Comparison of ENCODE assay signal across 18 cellular contexts in genomic region chr1:242011879-242012674, GRCh38. TPM values are rescaled to one million over a fixed set of nuclear protein-coding genes. Genes with fewer than 3 reads are reported as not detected.
DNase-seq lines count a peak whose midpoint lies in the region; ATAC-seq, FAIRE-seq and TF ChIP-seq lines count a peak whose summit lies in the region.
"Had no signal": no experiment of that assay in that cellular context is flagged by ENCODE, and none has a peak within 500 bp of the region (broad histone marks: within the 10 kb centered on the region; RNA-seq: fewer than 3 reads in every experiment).

No MANE protein-coding gene starts in this region.

- H2BK5ac ChIP-seq in H1 (ENCODE audit: low read depth, low read length), result no peak overlapping the region

- CTCF ChIA-PET in H1 (lab: Charles Lee; ENCODE audit: partially characterized antibody), result interaction anchor here (1.0 to 6.8 kb wide), 4 partner anchors 13 to 116 kb away, joined by 3 to 54 read pairs (median 17); partner anchors contain the start of gene MAP1LC3C

- H3F3A ChIP-seq in GM23338 (replicated peaks; ENCODE audit: low read depth), result no peaks in the 10 kb centered on the region

- H3K27ac ChIP-seq in GM23338 (ENCODE audit: low read depth) (no peak overlapping the region), H1 (ENCODE audit: low read depth, low read length) (no peak overlapping the region), psoas muscle (no peak overlapping the region), endodermal cell (ENCODE audit: low read depth, low read length) (no peak overlapping the region), kidney (ENCODE audit: low read depth in 2 of 2, low read length in 2 of 2) (no peak overlapping the region)
- H3K27ac ChIP-seq: ascending aorta, coronary artery, prostate gland, tibial nerve had no signal

- no peaks in the 10 kb centered on the region for H3K23me2 ChIP-seq in H1 (ENCODE audit: low read depth, low read length)

- intact Hi-C loops in psoas muscle (cut with DNase I) (no loop called here), kidney (cut with DNase I) (no loop called here)

- no peaks in the 10 kb centered on the region for H3K79me1 ChIP-seq in H1 (ENCODE audit: low read depth, low read length)

- H2BK20ac ChIP-seq in H1 (ENCODE audit: low read length), result peak overlapping the region; percentile 61; the same call in 1 of the 2 replicates

- no peak overlapping the region for H3K14ac ChIP-seq in H1 (ENCODE audit: insufficient read length)

- H3K36me3 ChIP-seq in GM23338 (ENCODE audit: insufficient read depth) (no peaks in the 10 kb centered on the region), H1 (ENCODE audit: control insufficient read depth in 2 of 4, insufficient read depth in 4 of 4, low read length in 3 of 4) (no peaks in the 10 kb centered on the region), psoas muscle (ENCODE audit: insufficient read depth in 1 of 2, low read depth in 1 of 2) (no peaks in the 10 kb centered on the region), endodermal cell (ENCODE audit: control insufficient read depth, insufficient read depth, low read length) (no peaks in the 10 kb centered on the region), kidney (ENCODE audit: control insufficient read depth in 1 of 2, insufficient read depth in 2 of 2, low read length in 2 of 2) (no peaks in the 10 kb centered on the region)
- H3K36me3 ChIP-seq: ascending aorta, prostate gland, tibial nerve had no signal

- DNase-seq in GM23338 (ENCODE audit: low spot score) (peak; percentile 6), OCI-M1 (lab: John Stamatoyannopoulos, UW) (peak; percentile 38), H1 (ENCODE audit: low read depth in 1 of 2, low spot score in 2 of 2) (no peak), psoas muscle (peak; percentile 43 to 53), endodermal cell (no peak), kidney (no peak)
- DNase-seq in activated T-cell treated with anti-CD3 and anti-CD28 coated beads, Interleukin-2, amount 50 U/mL, for 1 hour, result no peak
- DNase-seq: NCI-H1694 treated with DMSO at 0.1 percent for 48 hours; stimulated activated naive CD4-positive, alpha-beta T cell had no signal

- H3K4me1 ChIP-seq in GM23338 (ENCODE audit: insufficient read depth) (peaks cover 10% of the 10 kb centered on the region; the same call in 1 of the 2 replicates), H1 (replicated peaks in 1 of 4; ENCODE audit: control insufficient read depth in 3 of 4, insufficient read depth in 4 of 4, low read length in 3 of 4) (peaks cover 0 to 4% (median under 1%) of the 10 kb centered on the region in 4 experiments; a peak in 2 of 7 replicates), psoas muscle (no peaks in the 10 kb centered on the region), endodermal cell (ENCODE audit: control insufficient read depth, insufficient read depth, low read length) (no peaks in the 10 kb centered on the region), kidney (ENCODE audit: control insufficient read depth in 1 of 2, insufficient read depth in 1 of 2, low read depth in 1 of 2, low read length in 2 of 2) (no peaks in the 10 kb centered on the region)
- H3K4me1 ChIP-seq: ascending aorta, prostate gland, tibial nerve had no signal

- no peak overlapping the region for H3K4me3 ChIP-seq in GM23338
- no peak overlapping the region for H3K4me3 ChIP-seq in H1 (ENCODE audit: extremely low read depth in 1 of 4, insufficient read depth in 2 of 4, low read depth in 3 of 4, low read length in 4 of 4)
- H3K4me3 ChIP-seq in psoas muscle, result no peak overlapping the region
- H3K4me3 ChIP-seq in endodermal cell (ENCODE audit: low read length), result no peak overlapping the region
- H3K4me3 ChIP-seq in kidney (ENCODE audit: low read length in 2 of 2), result no peak overlapping the region
- H3K4me3 ChIP-seq: ascending aorta, coronary artery, lung, prostate gland, tibial nerve had no signal

- H4K5ac ChIP-seq in H1 (ENCODE audit: insufficient read length, low read depth, low read length), result no peak overlapping the region

- H3K9me2 ChIP-seq in GM23338 (ENCODE audit: insufficient read depth), result no peaks in the 10 kb centered on the region

- H3K4me2 ChIP-seq in GM23338 (no peak overlapping the region), H1 (ENCODE audit: insufficient read depth in 1 of 2, low read depth in 2 of 2, low read length in 2 of 2) (no peak overlapping the region)

- no peak overlapping the region for H3K23ac ChIP-seq in H1 (ENCODE audit: insufficient read length)

- no peak overlapping the region for H4K8ac ChIP-seq in H1 (ENCODE audit: extremely low read depth, insufficient read depth, low read length)

- H3K79me2 ChIP-seq in GM23338 (replicated peaks; ENCODE audit: insufficient read depth), result no peaks in the 10 kb centered on the region
- H3K79me2 ChIP-seq in H1 (ENCODE audit: control insufficient read depth in 1 of 2, insufficient read depth in 2 of 2, low read length in 2 of 2), result no peaks in the 10 kb centered on the region

- FAIRE-seq in H1 (lab: Jason Lieb, UNC) (no peak), kidney (lab: Jason Lieb, UNC) (no peak)

- no peak overlapping the region for H2BK15ac ChIP-seq in H1 (ENCODE audit: low read length)

- H4K20me1 ChIP-seq in GM23338 (replicated peaks; ENCODE audit: insufficient read depth), result no peaks in the 10 kb centered on the region
- H4K20me1 ChIP-seq in H1 (replicated peaks in 1 of 2; ENCODE audit: control insufficient read depth in 1 of 2, insufficient read depth in 2 of 2, low read length in 2 of 2), result no peaks in the 10 kb centered on the region

- H3K27ac Mint-ChIP-seq in GM23338, result no peak overlapping the region
- no peak overlapping the region for H3K27ac Mint-ChIP-seq in endodermal cell

- no peak overlapping the region for H3K56ac ChIP-seq in H1 (replicated peaks; ENCODE audit: insufficient read length, low read depth, low read length)

- TF ChIP-seq RAD21 in H1 (IDR thresholded peaks at IDR 0.05 in 1 of 2, conservative IDR thresholded peaks at IDR 0.05 in 1 of 2; ENCODE audit: low read depth in 2 of 2, low read length in 2 of 2), result no peak

- no peak overlapping the region for H2BK12ac ChIP-seq in H1 (ENCODE audit: low read depth, low read length)

- no peaks in the 10 kb centered on the region; the same call in 2 of the 3 replicates for H3K9me3 Mint-ChIP-seq in GM23338
- no peaks in the 10 kb centered on the region for H3K9me3 Mint-ChIP-seq in endodermal cell

- no peak overlapping the region for H3K4me3 Mint-ChIP-seq in GM23338
- H3K4me3 Mint-ChIP-seq in endodermal cell, result no peak overlapping the region

- H3K27me3 ChIP-seq in GM23338 (ENCODE audit: insufficient read depth) (no peaks in the 10 kb centered on the region), H1 (replicated peaks in 1 of 4; ENCODE audit: control insufficient read depth in 3 of 4, extremely low read depth in 1 of 4, insufficient read depth in 3 of 4, low read length in 3 of 4) (no peaks in the 10 kb centered on the region; a peak in 1 of 7 replicates), psoas muscle (ENCODE audit: insufficient read depth in 3 of 3, low read length in 2 of 3) (no peaks in the 10 kb centered on the region), endodermal cell (ENCODE audit: control insufficient read depth, insufficient read depth, low read length, poor library complexity, severe bottlenecking) (no peaks in the 10 kb centered on the region)
- H3K27me3 ChIP-seq: ascending aorta, tibial nerve had no signal

- TF ChIP-seq POLR2A in H1 (IDR thresholded peaks at IDR 0.05; ENCODE audit: control extremely low read depth in 1 of 2, low read depth in 2 of 2, low read length in 2 of 2), result no peak

- H4K91ac ChIP-seq in H1 (replicated peaks; ENCODE audit: insufficient read length, low read length), result no peak overlapping the region

- H3K36me3 Mint-ChIP-seq in GM23338 (ENCODE audit: low read depth), result no peaks in the 10 kb centered on the region
- H3K36me3 Mint-ChIP-seq in endodermal cell (ENCODE audit: low read depth), result no peaks in the 10 kb centered on the region

- no peak overlapping the region for H2AK5ac ChIP-seq in H1 (ENCODE audit: low read depth, low read length)

- POLR2A ChIA-PET in H1 (lab: Charles Lee; ENCODE audit: partially characterized antibody), result interaction anchor here (0.6 kb wide), 1 partner anchor 935 kb away, joined by 3 read pairs; no protein-coding TSS in a partner anchor

- no peaks in the 10 kb centered on the region for H3K9me3 ChIP-seq in H1 (ENCODE audit: insufficient read depth in 2 of 2, low read depth in 1 of 2, low read length in 1 of 2)
- no peaks in the 10 kb centered on the region for H3K9me3 ChIP-seq in psoas muscle
- H3K9me3 ChIP-seq in endodermal cell (ENCODE audit: control insufficient read depth, low read length), result no peaks in the 10 kb centered on the region
- H3K9me3 ChIP-seq in kidney (ENCODE audit: control insufficient read depth in 1 of 2, low read length in 2 of 2), result no peaks in the 10 kb centered on the region
- H3K9me3 ChIP-seq: ascending aorta, prostate gland, tibial nerve had no signal

- no peak for TF ChIP-seq EP300 in H1 (IDR thresholded peaks at IDR 0.05; ENCODE audit: borderline replicate concordance in 1 of 2, low read depth in 2 of 2, low read length in 2 of 2)

- TF ChIP-seq CTCF in GM23338 (conservative IDR thresholded peaks at IDR 0.05; ENCODE audit: low read depth in 2 of 2) (no peak), H1 (IDR thresholded peaks at IDR 0.05; ENCODE audit: control extremely low read depth in 1 of 3, insufficient read depth in 1 of 3, low read depth in 1 of 3, low read length in 3 of 3) (no peak), psoas muscle (IDR thresholded peaks at IDR 0.05) (no peak), endodermal cell (conservative IDR thresholded peaks at IDR 0.05) (no peak), kidney (IDR thresholded peaks at IDR 0.05; ENCODE audit: borderline replicate concordance, extremely low read depth, insufficient read depth) (no peak)

- H2AFZ ChIP-seq in GM23338, result peak overlapping the region; percentile 88
- peak overlapping the region; percentile 69 for H2AFZ ChIP-seq in H1 (ENCODE audit: low read length)

- H3K4ac ChIP-seq in H1 (replicated peaks; ENCODE audit: insufficient read length, low read depth, low read length), result no peak overlapping the region

- H3K18ac ChIP-seq in H1 (ENCODE audit: extremely low read depth, low read length), result no peak overlapping the region

- H2BK120ac ChIP-seq in H1 (replicated peaks; ENCODE audit: low read depth, low read length), result no peak overlapping the region

- no peak overlapping the region for H3K9ac ChIP-seq in H1 (replicated peaks in 1 of 4; ENCODE audit: extremely low read depth in 1 of 4, low read depth in 3 of 4, low read length in 3 of 4)
- H3K9ac ChIP-seq in endodermal cell (ENCODE audit: extremely low read depth, low read length, poor library complexity, severe bottlenecking), result no peak overlapping the region
- H3K9ac ChIP-seq in kidney (ENCODE audit: low read length in 2 of 2), result no peak overlapping the region

- WGBS in H1 (ENCODE audit: extremely low coverage in 1 of 2, insufficient coverage in 1 of 2, insufficient read length in 1 of 2, insufficient replicate concordance in 2 of 2, low coverage in 1 of 2, low lambda C conversion rate in 2 of 2, missing lambda C conversion rate in 1 of 2), 2 experiments, result 91% methylated on average over 5 of the region's 5 CpGs; no CpG with 5 or more reads in 1 of the 2 experiments
- WGBS in psoas muscle, 3 donors, result 54 to 61% (median 60%) methylated on average over 5 of the region's 5 CpGs
- 97% methylated on average over 5 of the region's 5 CpGs; no CpG with 5 or more reads in 1 of the 2 experiments for WGBS in endodermal cell (ENCODE audit: insufficient coverage in 1 of 2, insufficient read length in 1 of 2), 2 experiments

- H3K4me1 Mint-ChIP-seq in GM23338, result peaks cover 17% of the 10 kb centered on the region
- H3K4me1 Mint-ChIP-seq in endodermal cell, result no peaks in the 10 kb centered on the region

- H3K27me3 Mint-ChIP-seq in GM23338 (ENCODE audit: insufficient read depth, low read depth, poor library complexity) (peaks cover 6% of the 10 kb centered on the region), endodermal cell (ENCODE audit: insufficient read depth) (no peaks in the 10 kb centered on the region)

- ATAC-seq in GM23338 (no peak), psoas muscle (peak in 1 of 4 donors; percentile 48), HG02571 (IDR thresholded peaks at IDR 0.05; ENCODE audit: unreplicated experiment) (no peak)
- ATAC-seq: HCT116 had no signal

RNA-seq across cellular contexts. Expression of gene MAP1LC3C, which starts 13.2 kb away (rescaled TPM):
- total RNA-seq in GM23338 (2014; rRNA removed; shearing (Covaris generic)), result 1.1 and 1.7 TPM in 2 replicates
- polyA plus RNA-seq in GM23338 (2016; fragmentation: Nextera tagmentation; extraction: Ambion mirVana), result 0.61 and 1.2 TPM in 2 replicates
- total RNA-seq in H1 (2021; fragmentation: NEBNext Ultra II Directional; extraction: Animal tissue kit (Norgen Biotek cat#: 25700)), result 1.7 and 2.1 TPM in 2 replicates
- 2.3 and 3.2 TPM in 2 replicates for polyA plus RNA-seq in H1 (2011; rRNA removed)
- polyA plus RNA-seq in H1 (2011; cell fraction: cytosol; rRNA removed), result 3.3 TPM
- 1.5 TPM for polyA plus RNA-seq in H1 (2011; cell fraction: nucleus; rRNA removed)
- polyA plus RNA-seq in H1 (2012, experiment 1 of 2), result 2.2 to 3.0 TPM (median 2.6 TPM) in 4 replicates
- 1.9 TPM for polyA plus RNA-seq in H1 (2012, experiment 2 of 2)
- polyA plus RNA-seq in H1 (2013, experiment 1 of 2), result 0.59 TPM
- 0.48 TPM for polyA plus RNA-seq in H1 (2013, experiment 2 of 2)
- 2.6 and 3.5 TPM in 2 replicates for polyA minus RNA-seq in H1 (2011; rRNA and poly(A)+ RNA removed)
- 1.3 TPM for polyA minus RNA-seq in H1 (2011; cell fraction: cytosol; rRNA and poly(A)+ RNA removed)
- polyA minus RNA-seq in H1 (2011; cell fraction: nucleus; rRNA and poly(A)+ RNA removed), result 0.90 TPM
- total RNA-seq in psoas muscle, result 1 to 10 TPM in 3 of 4 donors, under 1 TPM in 1; 0.44 to 8.8 (median 4.8) TPM
- 1 to 10 TPM; 1.3 to 4.2 (median 3.6) TPM for polyA plus RNA-seq in psoas muscle
- under 1 TPM in 1 of 2 donors, not detected in 1; 0.22 TPM for total RNA-seq in endodermal cell
- polyA plus RNA-seq in endodermal cell (2013, experiment 1 of 2), result 1.7 TPM
- 2.0 TPM for polyA plus RNA-seq in endodermal cell (2013, experiment 2 of 2)
- total RNA-seq in kidney, result 5.1 TPM
- not detected for polyA plus RNA-seq in kidney (ENCODE audit: insufficient read depth, low read depth, low replicate concordance)
- total RNA-seq: ascending aorta, prostate gland had no signal

RNA-seq across cellular contexts. Expression of gene BECN2, which starts 54.5 kb away (rescaled TPM):
- not detected in 2 replicates for total RNA-seq in GM23338 (2014; rRNA removed; shearing (Covaris generic))
- polyA plus RNA-seq in GM23338 (2016; fragmentation: Nextera tagmentation; extraction: Ambion mirVana) (not detected in 2 replicates), H1 (2011; rRNA removed) (not detected in 2 replicates), psoas muscle (not detected), kidney (ENCODE audit: insufficient read depth, low read depth, low replicate concordance) (not detected)
- total RNA-seq in H1 (2021; fragmentation: NEBNext Ultra II Directional; extraction: Animal tissue kit (Norgen Biotek cat#: 25700)), result not detected in 2 replicates
- polyA plus RNA-seq in H1 (2011; cell fraction: cytosol; rRNA removed), result not detected
- not detected for polyA plus RNA-seq in H1 (2011; cell fraction: nucleus; rRNA removed)
- polyA plus RNA-seq in H1 (2012, experiment 1 of 2), result not detected in 4 replicates
- polyA plus RNA-seq in H1 (2012, experiment 2 of 2), result not detected
- not detected for polyA plus RNA-seq in H1 (2013, experiment 1 of 2)
- not detected for polyA plus RNA-seq in H1 (2013, experiment 2 of 2)
- polyA minus RNA-seq in H1 (2011; rRNA and poly(A)+ RNA removed), result not detected in 2 replicates
- not detected for polyA minus RNA-seq in H1 (2011; cell fraction: cytosol; rRNA and poly(A)+ RNA removed)
- polyA minus RNA-seq in H1 (2011; cell fraction: nucleus; rRNA and poly(A)+ RNA removed), result not detected
- total RNA-seq in psoas muscle (not detected), endodermal cell (not detected), kidney (not detected)
- not detected for polyA plus RNA-seq in endodermal cell (2013, experiment 1 of 2)
- not detected for polyA plus RNA-seq in endodermal cell (2013, experiment 2 of 2)
- total RNA-seq: ascending aorta, epithelial cell of proximal tubule, LHCN-M2, lung, prostate gland, tibial nerve had no signal
- polyA plus RNA-seq: lung had no signal

Comparison
In these comparisons a context has a peak if more than half of its experiments do, and no peak if none do; other contexts are left out.
1. DNase-seq: peak in GM23338 (single experiment), OCI-M1 (single experiment) and psoas muscle (2 of 2); none in H1 (0 of 2), activated T-cell treated with anti-CD3 and anti-CD28 coated beads, Interleukin-2, amount 50 U/mL, for 1 hour (single experiment), endodermal cell (single experiment) and kidney (single experiment).